Comparison of ENCODE assay signal across 8 cellular contexts in genomic region chr13:44969858-44970484, GRCh38. TPM values are rescaled to one million over a fixed set of nuclear protein-coding genes. Genes with fewer than 3 reads are reported as not detected.
A peak's percentile ranks its signal among the peaks of the same experiment; 100 is the strongest.
DNase-seq lines count a peak whose midpoint lies in the region; ATAC-seq and TF ChIP-seq lines count a peak whose summit lies in the region.

No MANE protein-coding gene starts in this region.

- H3K4me2 ChIP-seq in DND-41 (ENCODE audit: insufficient read depth, low read length) = no peak overlapping the region
- no peak overlapping the region for H3K4me2 ChIP-seq in Karpas-422 (ENCODE audit: low read depth, low read length, poor library complexity, severe bottlenecking)
- H3K4me2 ChIP-seq in parathyroid adenoma (ENCODE audit: low read length) = peak overlapping the region; percentile 7

- H3K36me3 ChIP-seq in DND-41 (ENCODE audit: insufficient read depth, low read length) (peaks cover 37% of the 10 kb centered on the region), Karpas-422 (ENCODE audit: insufficient read depth, low read length) (peaks cover 44% of the 10 kb centered on the region), parathyroid adenoma (ENCODE audit: control insufficient read depth, insufficient read depth, low read length) (no peaks in the 10 kb centered on the region)

- H3K79me2 ChIP-seq in DND-41 (ENCODE audit: insufficient read depth, low read length) (0 out of 2 replicates have a peak, but pooled peaks cover 4% of the 10 kb centered on the region), Karpas-422 (ENCODE audit: low read length) (peaks cover 55% of the 10 kb centered on the region), parathyroid adenoma (no peaks in the 10 kb centered on the region)

- peak; percentile 85 for TF ChIP-seq CTCF in DND-41 (IDR thresholded peaks at IDR 0.05; ENCODE audit: borderline replicate concordance, extremely low read depth, low read length, poor library complexity, severe bottlenecking)
- TF ChIP-seq CTCF in foreskin fibroblast (IDR thresholded peaks at IDR 0.05; ENCODE audit: low read depth, low read length) = peak; percentile 59
- peak; percentile 68 for TF ChIP-seq CTCF in parathyroid adenoma (IDR thresholded peaks at IDR 0.05)

- H4K20me1 ChIP-seq in DND-41 (ENCODE audit: insufficient read depth, low read length) (peaks cover 4% of the 10 kb centered on the region; the same call in 1 of the 2 replicates), Karpas-422 (ENCODE audit: insufficient read depth, low read depth, low read length) (no peaks in the 10 kb centered on the region)

- no peak overlapping the region for H3K27ac ChIP-seq in DND-41 (ENCODE audit: low read length)
- H3K27ac ChIP-seq in Karpas-422 (ENCODE audit: low read length) = no peak overlapping the region
- peak overlapping the region; percentile 33 for H3K27ac ChIP-seq in parathyroid adenoma

- H3K27me3 ChIP-seq in DND-41 (ENCODE audit: insufficient read depth, low read length, poor library complexity) (no peaks in the 10 kb centered on the region), Karpas-422 (ENCODE audit: low read length) (no peaks in the 10 kb centered on the region), parathyroid adenoma (ENCODE audit: control insufficient read depth, insufficient read depth, low read length) (no peaks in the 10 kb centered on the region)

- in situ Hi-C loops in SK-MEL-5 (cut with HindIII; ENCODE audit: low pct_unique_long_range_greater_than_20kb, low sequenced_read_pairs) = no loop called here

- H3K4me3 ChIP-seq in DND-41 (ENCODE audit: low read depth in 1 of 2, low read length in 2 of 2) (no peak overlapping the region), Karpas-422 (ENCODE audit: low read length) (no peak overlapping the region), foreskin fibroblast (ENCODE audit: low read depth in 1 of 2, low read length in 2 of 2) (no peak overlapping the region), parathyroid adenoma (ENCODE audit: low read depth, low read length) (no peak overlapping the region)

- no peaks in the 10 kb centered on the region for H3K9me2 ChIP-seq in Karpas-422 (replicated peaks; ENCODE audit: insufficient read depth, low read length)

- H3K4me1 ChIP-seq in DND-41 (ENCODE audit: insufficient read depth, low read length) = no peaks in the 10 kb centered on the region
- H3K4me1 ChIP-seq in Karpas-422 (ENCODE audit: low read length) = peaks cover 32% of the 10 kb centered on the region
- H3K4me1 ChIP-seq in parathyroid adenoma = peaks cover 6% of the 10 kb centered on the region

- H3K9me3 ChIP-seq in DND-41 (ENCODE audit: insufficient read depth, low read length, severe bottlenecking) (peaks cover under 1% of the 10 kb centered on the region), Karpas-422 (ENCODE audit: low read length) (no peaks in the 10 kb centered on the region), parathyroid adenoma (ENCODE audit: control insufficient read depth, low read length) (no peaks in the 10 kb centered on the region)

- H3K9ac ChIP-seq in DND-41 (ENCODE audit: low read depth, low read length) = no peak overlapping the region
- no peak overlapping the region for H3K9ac ChIP-seq in Karpas-422 (ENCODE audit: low read length)
- H3K9ac ChIP-seq in parathyroid adenoma = no peak overlapping the region

- H2AFZ ChIP-seq in DND-41 (ENCODE audit: low read depth, low read length) (no peak overlapping the region), Karpas-422 (ENCODE audit: low read length) (no peak overlapping the region), parathyroid adenoma (no peak overlapping the region)

- ATAC-seq in DND-41 (ENCODE audit: insufficient read depth, low read depth) (peak; percentile 76), GM21529 (IDR thresholded peaks at IDR 0.05; ENCODE audit: unreplicated experiment) (no peak), HG02981 (IDR thresholded peaks at IDR 0.05; ENCODE audit: unreplicated experiment) (no peak)

- no peak for DNase-seq in DND-41
- DNase-seq in Karpas-422 = peak; percentile 62
- DNase-seq in SK-MEL-5 (ENCODE audit: low read depth, low spot score) = peak; percentile 71
- peak; percentile 35 to 79 for DNase-seq in foreskin fibroblast
- DNase-seq in T-helper 9 cell = no peak

RNA-seq across cellular contexts. Expression of gene NUFIP1, which starts 19.3 kb away (rescaled TPM):
- 3.8 and 7.3 TPM in 2 replicates for total RNA-seq in Karpas-422 (2014; rRNA removed; shearing (Covaris generic); ENCODE audit: low replicate concordance)
- total RNA-seq in SK-MEL-5 (2014; rRNA removed; shearing (Covaris generic)) = 5.1 and 6.1 TPM in 2 replicates
- 7.6 and 9.3 TPM in 2 replicates for polyA plus RNA-seq in SK-MEL-5 (2015; cell fraction: cytosol; rRNA removed)
- polyA plus RNA-seq in SK-MEL-5 (2015; cell fraction: nucleus; rRNA removed) = 3.2 and 6.9 TPM in 2 replicates

RNA-seq across cellular contexts. Expression of gene GPALPP1, which starts 19.4 kb away (rescaled TPM):
- total RNA-seq in Karpas-422 (2014; rRNA removed; shearing (Covaris generic); ENCODE audit: low replicate concordance) = 23.8 and 36.2 TPM in 2 replicates
- total RNA-seq in SK-MEL-5 (2014; rRNA removed; shearing (Covaris generic)) = 11.1 and 12.1 TPM in 2 replicates
- 8.0 and 10.4 TPM in 2 replicates for polyA plus RNA-seq in SK-MEL-5 (2015; cell fraction: cytosol; rRNA removed)
- polyA plus RNA-seq in SK-MEL-5 (2015; cell fraction: nucleus; rRNA removed) = 28.3 and 41.7 TPM in 2 replicates

Comparison
In these comparisons a context has a peak if more than half of its experiments do, and no peak if none do; other contexts are left out.
1. DNase-seq: peak in Karpas-422 (single experiment), SK-MEL-5 (single experiment) and foreskin fibroblast (2 of 2); none in DND-41 (single experiment) and T-helper 9 cell (single experiment).
2. Peak in every context shown above with its lines, with median percentiles within 50 percentile points of each other: CTCF ChIP-seq.